Comparison of ENCODE assay signal across 8 cellular contexts in genomic region chr5:69042500-69042899, GRCh38. TPM values are rescaled to one million over a fixed set of nuclear protein-coding genes. Genes with fewer than 3 reads are reported as not detected.
DNase-seq lines count a peak whose midpoint lies in the region; ATAC-seq and TF ChIP-seq lines count a peak whose summit lies in the region.

No MANE protein-coding gene starts in this region.

- peak overlapping the region in 30 of 59 donors; percentile 38 to 78 (median 64) for H3K4me3 ChIP-seq in dorsolateral prefrontal cortex
- peak overlapping the region in 1 of 2 donors; percentile 64 for H3K4me3 ChIP-seq in testis

- no peaks in the 10 kb centered on the region for H3K4me1 ChIP-seq in testis

- CTCF ChIA-PET in activated CD4-positive, alpha-beta T cell treated with anti-CD3 and anti-CD28 coated beads, Interleukin-2, amount 10 ng/mL, durations not matched to agents 7 days and 5 days (lab: Charles Lee), result interaction anchor here (0.8 to 1.4 kb wide), 4 partner anchors 51 to 330 kb away, joined by 3 to 10 read pairs (median 4); partner anchors contain the start of genes CCDC125 and SLC30A5

- no peak for TF ChIP-seq POLR2A in testis (IDR thresholded peaks at IDR 0.05)

- no peaks in the 10 kb centered on the region for H3K9me3 ChIP-seq in testis

- no peaks in the 10 kb centered on the region for H3K36me3 ChIP-seq in testis (ENCODE audit: low read depth, missing control alignments)

- H3K36me3 Mint-ChIP-seq in activated CD4-positive, alpha-beta T cell treated with anti-CD3 and anti-CD28 coated beads, Interleukin-2, amount 10 ng/mL, durations not matched to agents 7 days and 5 days (ENCODE audit: low read depth), result no peaks in the 10 kb centered on the region

- TF ChIP-seq CTCF in dorsolateral prefrontal cortex (IDR thresholded peaks at IDR 0.05 in 54 of 56, conservative IDR thresholded peaks at IDR 0.05 in 2 of 56; ENCODE audit: low read depth in 1 of 56, partially characterized antibody in 56 of 56) (no peak), testis (IDR thresholded peaks at IDR 0.05) (no peak)

- intact Hi-C loops in dorsolateral prefrontal cortex (cut with DNase I), result loop anchor here (5.0 to 10.0 kb wide), 4 partner anchors 50 to 322 kb away; partner anchors contain the start of genes SLC30A5 (in 2 of the 2), AK6 (in 1 of the 2), CCDC125 (in 1 of the 2) and RAD17 (in 1 of the 2)
- intact Hi-C loops in testis (cut with DNase I; ENCODE audit: low total_unique reads), result no loop called here
- intact Hi-C loops in head of caudate nucleus (cut with DNase I), result no loop called here

- no peak for DNase-seq in activated CD4-positive, alpha-beta T cell treated with anti-CD3 and anti-CD28 coated beads, Interleukin-2, amount 10 ng/mL, durations not matched to agents 7 days and 5 days
- DNase-seq in activated CD4-positive, alpha-beta T cell treated with anti-CD3 and anti-CD28 coated beads, Interleukin-2, amount 50 U/mL, for 1 hour, result no peak
- DNase-seq in dorsolateral prefrontal cortex (no peak), testis (no peak), head of caudate nucleus (no peak), GF-D8 (lab: John Stamatoyannopoulos, UW) (no peak), NCI-H1417 treated with DMSO at 0.1 percent for 48 hours (lab: John Stamatoyannopoulos, UW) (no peak)

- no peaks in the 10 kb centered on the region for H3K27me3 Mint-ChIP-seq in activated CD4-positive, alpha-beta T cell treated with anti-CD3 and anti-CD28 coated beads, Interleukin-2, amount 10 ng/mL, durations not matched to agents 7 days and 5 days

- no peak overlapping the region for H3K4me3 Mint-ChIP-seq in activated CD4-positive, alpha-beta T cell treated with anti-CD3 and anti-CD28 coated beads, Interleukin-2, amount 10 ng/mL, durations not matched to agents 7 days and 5 days

- no peaks in the 10 kb centered on the region for H3K9me3 Mint-ChIP-seq in activated CD4-positive, alpha-beta T cell treated with anti-CD3 and anti-CD28 coated beads, Interleukin-2, amount 10 ng/mL, durations not matched to agents 7 days and 5 days

- H3K27me3 ChIP-seq in dorsolateral prefrontal cortex (no peaks in the 10 kb centered on the region), testis (no peaks in the 10 kb centered on the region)

- WGBS in testis, 2 donors, result 11 to 14% methylated on average over 2 of the region's 2 CpGs

- POLR2A ChIA-PET in activated CD4-positive, alpha-beta T cell treated with anti-CD3 and anti-CD28 coated beads, Interleukin-2, amount 10 ng/mL, durations not matched to agents 7 days and 5 days (lab: Charles Lee), result no interaction called here

- peak overlapping the region in 55 of 59 donors; percentile 5 to 93 (median 85) for H3K27ac ChIP-seq in dorsolateral prefrontal cortex
- peak overlapping the region; percentile 7 to 83 for H3K27ac ChIP-seq in testis

- peaks cover 24% of the 10 kb centered on the region for H3K4me1 Mint-ChIP-seq in activated CD4-positive, alpha-beta T cell treated with anti-CD3 and anti-CD28 coated beads, Interleukin-2, amount 10 ng/mL, durations not matched to agents 7 days and 5 days

- H3K27ac Mint-ChIP-seq in activated CD4-positive, alpha-beta T cell treated with anti-CD3 and anti-CD28 coated beads, Interleukin-2, amount 10 ng/mL, durations not matched to agents 7 days and 5 days, result peak overlapping the region; percentile 64

- ATAC-seq in HG03159 (IDR thresholded peaks at IDR 0.05; ENCODE audit: unreplicated experiment), result peak; percentile 26

RNA-seq across cellular contexts. Expression of gene SLC30A5, which starts 51.3 kb away (rescaled TPM):
- total RNA-seq in activated CD4-positive, alpha-beta T cell treated with anti-CD3 and anti-CD28 coated beads, Interleukin-2, amount 10 ng/mL, durations not matched to agents 7 days and 5 days, result 10 to 100 TPM; 40.2 to 50.5 TPM
- total RNA-seq in dorsolateral prefrontal cortex (10 to 100 TPM; 17.3 to 42.7 (median 28.2) TPM), testis (10 to 100 TPM; 65.0 to 68.0 TPM)
- 33.7 TPM for polyA plus RNA-seq in testis (ENCODE audit: insufficient read depth, low read depth, low replicate concordance)

Comparison
In these comparisons a context has a peak if more than half of its experiments do, and no peak if none do; other contexts are left out.
1. intact Hi-C loops: an anchor here in dorsolateral prefrontal cortex (5.0 to 10.0 kb wide); none called in testis and head of caudate nucleus.